ENCODE assay signal across 7 cellular contexts in genomic region chr9:35079426-35080341, GRCh38.
DNase-seq lines count a peak whose midpoint lies in the region; ATAC-seq lines count a peak whose summit lies in the region.

FANCG (minus strand) TSS chr9:35079942; CDS start chr9:35079524, 418 bp downstream.

- ATAC-seq in GM18499 (IDR thresholded peaks at IDR 0.05; ENCODE audit: insufficient read depth, unreplicated experiment) (peak; percentile 75), HG02938 (IDR thresholded peaks at IDR 0.05; ENCODE audit: unreplicated experiment) (peak; percentile 78)

- peak; percentile 37 for DNase-seq in NCI-H187 treated with DMSO at 0.1 percent for 48 hours (lab: John Stamatoyannopoulos, UW)
- peak; percentile 71 for DNase-seq in T-helper 22 cell (ENCODE audit: low read depth)
- DNase-seq in astrocyte of the hippocampus (ENCODE audit: low read depth, low spot score), result peak; percentile 97
- DNase-seq in hippocampal formation (lab: John Stamatoyannopoulos, UW), result peak; percentile 90
- DNase-seq in retina, result peak; percentile 98

Comparison
In these comparisons a context has a peak if more than half of its experiments do, and no peak if none do; other contexts are left out.
1. Peak in every context shown above with its lines: DNase-seq and ATAC-seq.
2. DNase-seq: peak in every context shown above with its lines; median percentile 98 in retina; 97 in astrocyte of the hippocampus; 90 in hippocampal formation; 71 in T-helper 22 cell; 37 in NCI-H187 treated with DMSO at 0.1 percent for 48 hours.